Comparison of ENCODE assay signal across 2 cellular contexts in the genomic region with DNA sequence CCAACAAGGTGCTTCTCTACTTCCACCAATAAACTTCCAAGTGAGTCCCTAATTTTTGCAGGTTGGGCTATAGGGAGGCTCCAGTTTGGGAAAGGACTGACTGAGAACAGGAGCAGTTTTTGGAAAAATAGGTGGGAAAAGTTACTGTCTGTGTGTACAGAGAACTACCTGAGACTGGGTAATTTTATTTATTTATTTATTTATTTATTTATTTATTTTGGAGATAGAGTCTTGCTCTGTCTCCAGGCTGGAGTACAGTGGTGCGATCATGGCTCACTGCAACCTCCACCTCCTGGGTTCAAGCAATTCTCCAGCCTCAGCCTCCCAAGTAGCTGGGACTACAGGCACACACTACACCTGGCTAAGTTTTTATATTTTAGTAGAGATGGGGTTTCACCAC. TPM values are rescaled to one million over a fixed set of nuclear protein-coding genes. Genes with fewer than 3 reads are reported as not detected.
"Had no signal": no experiment of that assay in that cellular context is flagged by ENCODE, and none has a peak within 500 bp of the region (broad histone marks: within the 10 kb centered on the region; RNA-seq: fewer than 3 reads in every experiment).

No MANE protein-coding gene starts in this region.

RNA-seq across cellular contexts. Expression of a gene that starts 11.2 kb away (rescaled TPM):
- polyA plus RNA-seq: immature natural killer cell; naive thymus-derived CD4-positive, alpha-beta T cell had no signal
